Comparison of ENCODE assay signal across 28 cellular contexts in the genomic region with DNA sequence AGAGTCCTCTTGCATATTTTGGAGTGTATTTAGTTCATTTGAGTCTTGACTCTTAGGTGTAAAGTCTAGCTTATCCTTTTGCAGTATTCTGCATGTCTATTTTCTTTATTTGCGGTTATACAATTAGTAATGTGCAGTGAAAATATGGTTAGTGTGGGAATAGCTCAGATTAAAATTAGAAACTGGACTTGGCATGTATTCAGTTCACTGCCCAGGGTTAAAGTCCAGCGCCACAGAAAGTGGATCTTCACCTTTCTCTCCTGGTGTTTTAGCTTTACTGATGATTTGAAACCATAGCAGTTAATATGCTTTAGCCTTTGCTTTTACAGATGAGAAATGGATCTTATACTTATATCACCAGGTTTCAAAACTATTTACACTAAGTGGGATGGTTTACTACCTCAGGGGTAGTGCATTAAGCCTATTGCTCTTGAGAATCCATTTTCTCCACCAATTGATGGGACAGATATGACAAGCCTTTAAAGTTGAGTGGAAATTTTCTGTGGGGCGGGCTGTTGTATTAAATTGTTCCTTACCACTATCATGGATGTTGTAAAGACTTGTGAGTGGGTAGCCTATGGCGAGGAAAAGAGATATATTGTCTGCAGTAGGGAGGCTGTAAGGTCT.
"Had no signal": no experiment of that assay in that cellular context is flagged by ENCODE, and none has a peak within 500 bp of the region (broad histone marks: within the 10 kb centered on the region; RNA-seq: fewer than 3 reads in every experiment).

No MANE protein-coding gene starts in this region.

- H3K27me3 ChIP-seq: breast epithelium, Peyer's patch, SJCRH30 had no signal

- H3K4me3 ChIP-seq: breast epithelium, Peyer's patch, SJCRH30 had no signal

- ATAC-seq: activated CD4-positive, CD25-positive, alpha-beta regulatory T cell treated with anti-CD3 and anti-CD28 coated beads, Interleukin-2, amount 50 U/mL, for 24 hours; activated CD8-positive, alpha-beta T cell treated with anti-CD3 and anti-CD28 coated beads, Interleukin-2, amount 10 ng/mL, durations not matched to agents 7 days and 5 days had no signal

- DNase-seq: activated CD4-positive, alpha-beta T cell treated with anti-CD3 and anti-CD28 coated beads for 4 hours; activated CD8-positive, alpha-beta memory T cell treated with anti-CD3 and anti-CD28 coated beads, Interleukin-2, amount 50 U/mL, for 48 hours; activated CD8-positive, alpha-beta T cell treated with anti-CD3 and anti-CD28 coated beads, Interleukin-2, amount 10 ng/mL, durations not matched to agents 7 days and 5 days; activated effector memory CD4-positive, alpha-beta T cell treated with Interleukin-2 at 50 U/mL for 16 hours; activated naive CD4-positive, alpha-beta T cell; activated T-cell treated with anti-CD3 and anti-CD28 coated beads, Interleukin-2, amount 50 U/mL, for 1 hour; aorta; caudate nucleus; Karpas-422; MM.1S; NCI-H1105; NCI-H146; NCI-H187 treated with DMSO at 0.1 percent for 48 hours; NCI-H2081 treated with DMSO at 0.1 percent for 48 hours; NCI-H2171 treated with DMSO at 0.1 percent for 48 hours; NCI-H226; NCI-H510A; NCI-H526 treated with DMSO at 0.1 percent for 48 hours; NK-92 treated with Interleukin-12 subunit alpha and Interleukin-12 subunit beta, amount 100 ng/mL, for 24 hours; Peyer's patch; Right ventricle myocardium superior; SJCRH30; SK-N-SH; T-helper 1 cell; WERI-Rb-1 had no signal

- H3K36me3 ChIP-seq: breast epithelium, Peyer's patch had no signal

- H3K27ac ChIP-seq: breast epithelium, Peyer's patch, RWPE1, SJCRH30, WERI-Rb-1 had no signal

- H3K9me3 ChIP-seq: breast epithelium, Peyer's patch, SJCRH30, SK-N-SH had no signal

- H3K4me1 ChIP-seq: breast epithelium, SJCRH30 had no signal
